Comparison of ENCODE assay signal across 32 cellular contexts in the genomic region with DNA sequence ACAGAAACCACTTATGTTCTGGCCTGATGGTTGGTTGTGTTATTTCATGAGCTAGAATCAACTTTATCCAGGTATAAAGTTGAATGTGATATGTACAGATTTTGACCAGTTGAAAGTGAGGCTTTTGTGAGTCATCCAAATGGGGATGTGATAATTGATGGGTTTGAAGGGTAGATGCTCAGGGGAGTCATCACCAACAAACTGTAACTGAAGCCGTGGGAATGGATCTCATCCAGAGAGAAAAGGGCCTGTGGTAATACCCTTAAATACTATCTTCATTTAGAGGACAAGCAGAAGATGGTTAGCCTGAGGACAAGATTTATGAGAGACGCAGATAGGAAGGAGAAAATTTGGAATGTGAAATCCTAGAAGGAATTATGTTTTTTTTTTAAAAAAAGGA.
"Had no signal": no experiment of that assay in that cellular context is flagged by ENCODE, and none has a peak within 500 bp of the region (broad histone marks: within the 10 kb centered on the region; RNA-seq: fewer than 3 reads in every experiment).

No MANE protein-coding gene starts in this region.

- H2AFZ ChIP-seq: parathyroid adenoma had no signal

- H3K27me3 Mint-ChIP-seq: activated B cell treated with CpG ODN at 0.5 μM for 24 hours; activated CD4-positive, alpha-beta T cell treated with anti-CD3 and anti-CD28 coated beads for 36 hours; effector memory CD8-positive, alpha-beta T cell; type B pancreatic cell had no signal

- ATAC-seq: activated CD4-positive, alpha-beta T cell treated with anti-CD3 and anti-CD28 coated beads for 36 hours; activated T-cell treated with anti-CD3 and anti-CD28 coated beads, Interleukin-2, amount 50 U/mL, for 4 hours; effector memory CD8-positive, alpha-beta T cell; esophagus mucosa; left colon; lower lobe of right lung; mucosa of descending colon had no signal

- H3K9ac ChIP-seq: parathyroid adenoma had no signal

- H3K9me3 ChIP-seq: breast epithelium, colonic mucosa, gastrocnemius medialis, lower lobe of right lung, mucosa of descending colon, right lobe of liver, thoracic aorta had no signal

- H3K4me1 ChIP-seq: breast epithelium, colonic mucosa, gastrocnemius medialis, lower lobe of right lung, right lobe of liver had no signal

- H3K27me3 ChIP-seq: breast epithelium, colonic mucosa, dorsolateral prefrontal cortex, gastrocnemius medialis, right lobe of liver had no signal

- DNase-seq: activated B cell treated with CpG ODN at 0.5 μM for 24 hours; activated CD4-positive, alpha-beta T cell treated with anti-CD3 and anti-CD28 coated beads for 36 hours; activated CD4-positive, alpha-beta T cell treated with anti-CD3 and anti-CD28 coated beads, Interleukin-2, amount 50 U/mL, for 4 hours; activated CD8-positive, alpha-beta memory T cell treated with anti-CD3 and anti-CD28 coated beads for 24 hours; activated CD8-positive, alpha-beta memory T cell treated with anti-CD3 and anti-CD28 coated beads, Interleukin-2, amount 50 U/mL, for 4 hours; activated naive CD4-positive, alpha-beta T cell; activated naive CD8-positive, alpha-beta T cell treated with anti-CD3 and anti-CD28 coated beads, Interleukin-2, amount 10 ng/mL, durations not matched to agents 7 days and 5 days; activated T-cell treated with anti-CD3 and anti-CD28 coated beads, Interleukin-2, amount 50 U/mL, for 4 hours; amniotic stem cell; colonic mucosa; dorsolateral prefrontal cortex; effector memory CD8-positive, alpha-beta T cell; gastrocnemius medialis; head of caudate nucleus; left colon; lower lobe of right lung; mesendoderm; mucosa of descending colon; naive B cell; nucleus accumbens; right lobe of liver; stimulated activated CD4-positive, alpha-beta T cell treated with anti-CD3 and anti-CD28 coated beads, Interleukin-4, amount 100 ng/mL, for 1 hour; stimulated activated naive CD4-positive, alpha-beta T cell; T1000 had no signal

- H3K36me3 Mint-ChIP-seq: activated naive CD8-positive, alpha-beta T cell treated with anti-CD3 and anti-CD28 coated beads, Interleukin-2, amount 10 ng/mL, durations not matched to agents 7 days and 5 days; type B pancreatic cell had no signal

- H3K4me3 ChIP-seq: breast epithelium, colonic mucosa, dorsolateral prefrontal cortex, gastrocnemius medialis, lower lobe of right lung, mucosa of descending colon, right lobe of liver, thoracic aorta had no signal

- H3K4me3 Mint-ChIP-seq: activated B cell treated with CpG ODN at 0.5 μM for 24 hours; activated CD4-positive, alpha-beta T cell treated with anti-CD3 and anti-CD28 coated beads for 36 hours; activated naive CD8-positive, alpha-beta T cell treated with anti-CD3 and anti-CD28 coated beads, Interleukin-2, amount 10 ng/mL, durations not matched to agents 7 days and 5 days; activated T-cell treated with anti-CD3 and anti-CD28 coated beads, Interleukin-2, amount 50 U/mL, for 4 hours; effector memory CD8-positive, alpha-beta T cell; naive B cell; type B pancreatic cell had no signal

- H3K27ac ChIP-seq: breast epithelium, colonic mucosa, dorsolateral prefrontal cortex, gastrocnemius medialis, lower lobe of right lung, parathyroid adenoma, right lobe of liver, thoracic aorta had no signal

- H3K9me3 Mint-ChIP-seq: activated B cell treated with CpG ODN at 0.5 μM for 24 hours; activated naive CD8-positive, alpha-beta T cell treated with anti-CD3 and anti-CD28 coated beads, Interleukin-2, amount 10 ng/mL, durations not matched to agents 7 days and 5 days; activated T-helper 2 cell treated with anti-CD3 and anti-CD28 coated beads, Interferon-gamma antibody, Interleukin-2, Interleukin-4, amounts not matched to agents 10 μg/mL and 5 μg/mL and 100 μg/mL, durations not matched to agents 14 hours and 24 hours and 36 hours; type B pancreatic cell had no signal

- H3K27ac Mint-ChIP-seq: activated B cell treated with CpG ODN at 0.5 μM for 24 hours; activated CD4-positive, alpha-beta T cell treated with anti-CD3 and anti-CD28 coated beads for 36 hours; activated naive CD8-positive, alpha-beta T cell treated with anti-CD3 and anti-CD28 coated beads, Interleukin-2, amount 10 ng/mL, durations not matched to agents 7 days and 5 days; activated T-helper 2 cell treated with anti-CD3 and anti-CD28 coated beads, Interferon-gamma antibody, Interleukin-2, Interleukin-4, amounts not matched to agents 10 μg/mL and 5 μg/mL and 100 μg/mL, durations not matched to agents 14 hours and 24 hours and 36 hours; effector memory CD8-positive, alpha-beta T cell; naive B cell; type B pancreatic cell had no signal

- H3K4me1 Mint-ChIP-seq: activated B cell treated with CpG ODN at 0.5 μM for 24 hours; activated CD4-positive, alpha-beta T cell treated with anti-CD3 and anti-CD28 coated beads for 36 hours; activated naive CD8-positive, alpha-beta T cell treated with anti-CD3 and anti-CD28 coated beads, Interleukin-2, amount 10 ng/mL, durations not matched to agents 7 days and 5 days; naive B cell had no signal

- H3K36me3 ChIP-seq: breast epithelium, colonic mucosa, right lobe of liver had no signal

- FAIRE-seq: endothelial cell of umbilical vein, islet of Langerhans had no signal
